19 cellular contexts compared by ENCODE assay signal in genomic region chr19:41449865-41450178, GRCh38.
DNase-seq lines count a peak whose midpoint lies in the region; ATAC-seq and TF ChIP-seq lines count a peak whose summit lies in the region.
"Had no signal": no experiment of that assay in that cellular context is flagged by ENCODE, and none has a peak within 500 bp of the region (broad histone marks: within the 10 kb centered on the region; RNA-seq: fewer than 3 reads in every experiment).

No MANE protein-coding gene starts in this region.

- H3K4me1 Mint-ChIP-seq in activated naive CD4-positive, alpha-beta T cell treated with anti-CD3 and anti-CD28 coated beads, Interleukin-2, amount 50 U/mL, for 24 hours = peaks cover 7% of the 10 kb centered on the region
- H3K4me1 Mint-ChIP-seq in stimulated activated effector memory CD8-positive, alpha-beta T cell treated with anti-CD3 and anti-CD28 coated beads, Interleukin-12 subunit alpha, Interleukin-12 subunit beta, amount 100 ng/mL, for 72 hours = peaks cover 10% of the 10 kb centered on the region

- peak overlapping the region; percentile 73 for H3K4me3 ChIP-seq in OCI-LY3 (ENCODE audit: low read length)
- H3K4me3 ChIP-seq: MG63, mucosa of descending colon had no signal

- peak overlapping the region; percentile 63 for H3K9ac ChIP-seq in OCI-LY3 (ENCODE audit: low read length)

- no peak for DNase-seq in activated naive CD4-positive, alpha-beta T cell (lab: John Stamatoyannopoulos, UW)
- no peak for DNase-seq in stimulated activated effector memory CD8-positive, alpha-beta T cell treated with anti-CD3 and anti-CD28 coated beads, Interleukin-12 subunit alpha, Interleukin-12 subunit beta, amount 100 ng/mL, for 72 hours (ENCODE audit: low spot score in 2 of 2)
- no peak for DNase-seq in NCI-H1417 treated with DMSO at 0.1 percent for 48 hours (lab: John Stamatoyannopoulos, UW)
- no peak for DNase-seq in AG08395 (ENCODE audit: low spot score)
- DNase-seq: DMS153, NCI-H2171, NCI-H524 treated with DMSO at 0.1 percent for 48 hours had no signal

- H3K36me3 Mint-ChIP-seq in activated naive CD4-positive, alpha-beta T cell treated with anti-CD3 and anti-CD28 coated beads, Interleukin-2, amount 50 U/mL, for 24 hours = no peaks in the 10 kb centered on the region
- peaks cover 5% of the 10 kb centered on the region for H3K36me3 Mint-ChIP-seq in stimulated activated effector memory CD8-positive, alpha-beta T cell treated with anti-CD3 and anti-CD28 coated beads, Interleukin-12 subunit alpha, Interleukin-12 subunit beta, amount 100 ng/mL, for 72 hours
- H3K36me3 Mint-ChIP-seq: CD4-positive, alpha-beta memory T cell; T-cell had no signal

- peaks cover 9% of the 10 kb centered on the region for H3K4me1 ChIP-seq in OCI-LY3 (ENCODE audit: low read length)

- no peak for TF ChIP-seq CTCF in OCI-LY3 (IDR thresholded peaks at IDR 0.05; ENCODE audit: low read depth, low read length)

- H3K79me2 ChIP-seq in OCI-LY3 (ENCODE audit: low read length) = no peaks in the 10 kb centered on the region

- ATAC-seq in stimulated activated effector memory CD8-positive, alpha-beta T cell treated with anti-CD3 and anti-CD28 coated beads, Interleukin-12 subunit alpha, Interleukin-12 subunit beta, amount 100 ng/mL, for 72 hours = peak; percentile 42

- peak overlapping the region; percentile 65 for H2AFZ ChIP-seq in OCI-LY3 (ENCODE audit: low read depth, low read length)

- peaks cover 1% of the 10 kb centered on the region for H3K27me3 Mint-ChIP-seq in activated naive CD4-positive, alpha-beta T cell treated with anti-CD3 and anti-CD28 coated beads, Interleukin-2, amount 50 U/mL, for 24 hours

- H3K4me3 Mint-ChIP-seq in activated naive CD4-positive, alpha-beta T cell treated with anti-CD3 and anti-CD28 coated beads, Interleukin-2, amount 50 U/mL, for 24 hours = no peak overlapping the region
- peak overlapping the region; percentile 69 for H3K4me3 Mint-ChIP-seq in stimulated activated effector memory CD8-positive, alpha-beta T cell treated with anti-CD3 and anti-CD28 coated beads, Interleukin-12 subunit alpha, Interleukin-12 subunit beta, amount 100 ng/mL, for 72 hours

- H3K27ac Mint-ChIP-seq in activated naive CD4-positive, alpha-beta T cell treated with anti-CD3 and anti-CD28 coated beads, Interleukin-2, amount 50 U/mL, for 24 hours = peak overlapping the region; percentile 62
- peak overlapping the region; percentile 68 for H3K27ac Mint-ChIP-seq in stimulated activated effector memory CD8-positive, alpha-beta T cell treated with anti-CD3 and anti-CD28 coated beads, Interleukin-12 subunit alpha, Interleukin-12 subunit beta, amount 100 ng/mL, for 72 hours
- H3K27ac Mint-ChIP-seq: T-cell had no signal

- H3K36me3 ChIP-seq in OCI-LY3 (replicated peaks; ENCODE audit: low read depth, low read length) = no peaks in the 10 kb centered on the region
- H3K36me3 ChIP-seq: ascending aorta, MG63, tibial nerve had no signal

- H3K27ac ChIP-seq in OCI-LY3 (ENCODE audit: low read length) = no peak overlapping the region
- H3K27ac ChIP-seq: ascending aorta, dorsolateral prefrontal cortex, epithelial cell of prostate, GM23248, tibial nerve had no signal

- H4K20me1 ChIP-seq in OCI-LY3 (ENCODE audit: insufficient read depth, low read length) = no peaks in the 10 kb centered on the region

- no peaks in the 10 kb centered on the region for H3K9me3 Mint-ChIP-seq in activated naive CD4-positive, alpha-beta T cell treated with anti-CD3 and anti-CD28 coated beads, Interleukin-2, amount 50 U/mL, for 24 hours
- no peaks in the 10 kb centered on the region for H3K9me3 Mint-ChIP-seq in stimulated activated effector memory CD8-positive, alpha-beta T cell treated with anti-CD3 and anti-CD28 coated beads, Interleukin-12 subunit alpha, Interleukin-12 subunit beta, amount 100 ng/mL, for 72 hours
- H3K9me3 Mint-ChIP-seq: neural crest cell, T-cell had no signal

- H3K9me3 ChIP-seq in OCI-LY3 (ENCODE audit: insufficient read depth, low read length) = no peaks in the 10 kb centered on the region
- H3K9me3 ChIP-seq: ascending aorta, mucosa of descending colon, tibial nerve had no signal

- peak overlapping the region; percentile 78 for H3K4me2 ChIP-seq in OCI-LY3 (ENCODE audit: low read length)

- peaks cover 3% of the 10 kb centered on the region; the same call in 1 of the 2 replicates for H3K27me3 ChIP-seq in OCI-LY3 (ENCODE audit: low read depth, low read length)
- H3K27me3 ChIP-seq: ascending aorta had no signal
